ENCODE assay signal across 11 cellular contexts in genomic region chr5:34695275-34696032, GRCh38. TPM values are rescaled to one million over a fixed set of nuclear protein-coding genes. Genes with fewer than 3 reads are reported as not detected.
DNase-seq lines count a peak whose midpoint lies in the region; ATAC-seq and TF ChIP-seq lines count a peak whose summit lies in the region.
"Had no signal": no experiment of that assay in that cellular context is flagged by ENCODE, and none has a peak within 500 bp of the region (broad histone marks: within the 10 kb centered on the region; RNA-seq: fewer than 3 reads in every experiment).

No MANE protein-coding gene starts in this region.

- in situ Hi-C loops in HAP-1 (cut with MboI; ENCODE audit: low sequenced_read_pairs): no loop called here

- H3K4me3 ChIP-seq in right lobe of liver (peak overlapping the region; percentile 21 to 54 (median 44)), HAP-1 (no peak overlapping the region)
- H3K4me3 ChIP-seq: gastrocnemius medialis had no signal

- no peaks in the 10 kb centered on the region for H3K36me3 ChIP-seq in right lobe of liver
- peaks cover 11% of the 10 kb centered on the region for H3K36me3 ChIP-seq in HAP-1 (replicated peaks)
- H3K36me3 ChIP-seq: gastrocnemius medialis had no signal

- intact Hi-C loops in left ventricle myocardium superior (cut with micrococcal nuclease): no loop called here
- intact Hi-C loops in cardiac septum (cut with DNase I): no loop called here
- intact Hi-C loops in right lobe of liver (cut with DNase I): no loop called here

- H3K9me3 ChIP-seq in right lobe of liver (no peaks in the 10 kb centered on the region), HAP-1 (no peaks in the 10 kb centered on the region)
- H3K9me3 ChIP-seq: gastrocnemius medialis had no signal

- ATAC-seq in left ventricle myocardium superior (peak; percentile 57), right lobe of liver (peak; percentile 65 to 87 (median 80)), HG03025 (IDR thresholded peaks at IDR 0.05; ENCODE audit: low FRiP score, unreplicated experiment) (no peak)
- ATAC-seq: CD8-positive, alpha-beta T cell; gastrocnemius medialis had no signal

- TF ChIP-seq CTCF in right lobe of liver (IDR thresholded peaks at IDR 0.05): no peak

- TF ChIP-seq POLR2A in right lobe of liver (IDR thresholded peaks at IDR 0.05): no peak

- DNase-seq in left ventricle myocardium superior: no peak
- no peak for DNase-seq in cardiac septum (ENCODE audit: low spot score)
- DNase-seq in OCI-M1 (lab: John Stamatoyannopoulos, UW): peak; percentile 86
- no peak for DNase-seq in right lobe of liver
- no peak for DNase-seq in midbrain (lab: John Stamatoyannopoulos, UW)
- DNase-seq in HAP-1 (ENCODE audit: low spot score in 2 of 2): no peak
- no peak for DNase-seq in NCI-H187 treated with DMSO at 0.1 percent for 48 hours (lab: John Stamatoyannopoulos, UW)
- DNase-seq: CD8-positive, alpha-beta T cell; gastrocnemius medialis; NCI-H345 had no signal

- H3K27ac ChIP-seq in right lobe of liver: peak overlapping the region in 2 of 3 donors; percentile 60 to 62
- H3K27ac ChIP-seq: gastrocnemius medialis had no signal

- 67% methylated on average over 1 of the region's 1 CpG for WGBS in right lobe of liver (ENCODE audit: insufficient coverage, low coverage, low lambda C conversion rate, missing lambda C conversion rate)

- peaks cover 0 to 21% (median 0%) of the 10 kb centered on the region in 4 donors for H3K4me1 ChIP-seq in right lobe of liver
- H3K4me1 ChIP-seq in HAP-1: peaks cover under 1% of the 10 kb centered on the region; the same call in 1 of the 2 replicates
- H3K4me1 ChIP-seq: gastrocnemius medialis had no signal

- no peaks in the 10 kb centered on the region for H3K27me3 ChIP-seq in right lobe of liver
- H3K27me3 ChIP-seq in HAP-1 (ENCODE audit: low read depth): no peaks in the 10 kb centered on the region
- H3K27me3 ChIP-seq: gastrocnemius medialis had no signal

RNA-seq across cellular contexts. Expression of gene RAI14, which starts 39.3 kb away (rescaled TPM):
- total RNA-seq in left ventricle myocardium superior: 7.1 TPM
- 17.5 TPM for total RNA-seq in cardiac septum
- 10 to 100 TPM; 11.9 to 30.8 (median 20.8) TPM for total RNA-seq in right lobe of liver
- total RNA-seq: CD8-positive, alpha-beta T cell had no signal
